ENCODE assay signal across 8 cellular contexts in the genomic region with DNA sequence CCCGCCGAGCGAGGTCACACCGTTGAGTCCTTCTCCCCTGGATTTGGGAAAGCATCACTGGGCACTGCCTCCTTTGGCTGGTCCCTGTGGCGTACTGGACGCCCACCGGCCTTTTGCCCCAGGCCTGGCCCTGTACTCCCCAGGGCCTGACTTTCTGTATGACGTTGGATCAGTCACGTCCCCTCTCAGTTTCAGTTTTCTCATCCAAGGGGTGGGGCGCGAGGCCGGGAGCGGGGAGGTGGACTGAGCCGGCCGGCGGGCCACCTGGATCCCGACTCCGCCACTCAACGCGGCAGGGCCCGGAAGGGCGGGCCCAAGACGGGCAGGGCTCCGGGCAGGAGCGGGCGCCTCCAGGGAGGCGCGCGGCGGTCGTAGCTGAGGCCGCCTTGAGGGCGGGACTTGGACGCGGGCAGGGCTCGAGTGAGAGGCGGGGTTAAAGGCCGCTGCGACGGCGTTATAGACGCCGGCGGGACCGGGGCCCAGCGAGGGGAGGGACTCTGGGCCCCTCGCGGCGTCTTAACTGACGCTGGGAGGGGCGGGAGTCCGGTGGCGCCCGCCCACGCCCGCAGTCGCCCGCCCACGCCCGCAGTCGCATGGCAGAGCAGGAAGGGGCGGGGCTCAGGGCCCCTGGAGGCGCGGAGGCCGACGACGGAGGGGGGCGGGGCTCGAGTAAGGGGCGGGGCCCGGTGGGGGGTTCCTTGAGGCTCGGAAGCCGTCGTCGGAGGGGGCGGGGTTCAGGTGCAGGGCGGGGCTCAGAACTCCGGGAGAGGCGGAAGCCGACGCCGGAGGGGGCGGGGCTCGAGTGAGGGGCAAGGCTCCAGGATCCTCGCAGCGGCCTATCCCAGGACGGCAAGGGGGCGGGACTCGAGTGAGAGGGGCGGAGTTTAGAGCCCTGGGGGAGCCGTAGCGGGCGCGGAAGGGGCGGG. TPM values are rescaled to one million over a fixed set of nuclear protein-coding genes. Genes with fewer than 3 reads are reported as not detected.
DNase-seq lines count a peak whose midpoint lies in the region; ATAC-seq and TF ChIP-seq lines count a peak whose summit lies in the region.

No MANE protein-coding gene starts in this region.

- DNase-seq in BJ (ENCODE audit: low read depth) (peak; percentile 82), GM19240 (ENCODE audit: insufficient read length, low spot score) (peak; percentile 72), NCI-H510A treated with DMSO at 0.1 percent for 48 hours (lab: John Stamatoyannopoulos, UW) (peak; percentile 99), chondrocyte (ENCODE audit: low spot score) (peak; percentile 100), kidney tubule cell (ENCODE audit: low spot score) (peak; percentile 98)
- peak; percentile 100 for DNase-seq in activated CD4-positive, alpha-beta T cell treated with anti-CD3 and anti-CD28 coated beads for 36 hours
- peak; percentile 100 for DNase-seq in stimulated activated CD4-positive, alpha-beta T cell treated with anti-CD3 and anti-CD28 coated beads, Interleukin-15, amount 100 ng/mL, for 48 hours (ENCODE audit: low read depth in 2 of 2)

- H3K27me3 ChIP-seq in BJ (ENCODE audit: control insufficient read depth, insufficient read depth, low read length) = no peaks in the 10 kb centered on the region

- ATAC-seq in HG03442 (IDR thresholded peaks at IDR 0.05; ENCODE audit: unreplicated experiment) = peak; percentile 51
- peak; percentile 79 for ATAC-seq in activated CD4-positive, alpha-beta T cell treated with anti-CD3 and anti-CD28 coated beads for 36 hours

- POLR2A ChIA-PET in BJ (lab: Charles Lee) = interaction anchor here (0.6 kb wide), 1 partner anchor 23 kb away, joined by 4 read pairs; no protein-coding TSS in a partner anchor
- POLR2A ChIA-PET in activated CD4-positive, alpha-beta T cell treated with anti-CD3 and anti-CD28 coated beads for 36 hours (lab: Charles Lee) = interaction anchor here (1.3 kb wide), 1 partner anchor 36 kb away, joined by 7 read pairs; no protein-coding TSS in a partner anchor

- intact Hi-C loops in activated CD4-positive, alpha-beta T cell treated with anti-CD3 and anti-CD28 coated beads for 36 hours (cut with DNase I, micrococcal nuclease) = loop anchor here (1.0 to 10.0 kb wide), 16 partner anchors 31 to 978 kb away; a partner anchor contains a TSS

- H3K36me3 ChIP-seq in BJ (ENCODE audit: control insufficient read depth, insufficient read depth, low read length) = no peaks in the 10 kb centered on the region

- H3K27me3 Mint-ChIP-seq in activated CD4-positive, alpha-beta T cell treated with anti-CD3 and anti-CD28 coated beads for 36 hours = no peaks in the 10 kb centered on the region
- H3K27me3 Mint-ChIP-seq in chondrocyte (ENCODE audit: low read depth) = no peaks in the 10 kb centered on the region

- peak overlapping the region; percentile 80 for H3K4me3 Mint-ChIP-seq in activated CD4-positive, alpha-beta T cell treated with anti-CD3 and anti-CD28 coated beads for 36 hours
- H3K4me3 Mint-ChIP-seq in chondrocyte (ENCODE audit: unreplicated experiment) = peak overlapping the region; percentile 64

- H3K4me3 ChIP-seq in BJ (ENCODE audit: low read depth, low read length) = peak overlapping the region; percentile 34

- CTCF ChIA-PET in BJ (lab: Yijun Ruan, JAX) = interaction anchor here (0.7 to 5.7 kb wide), 3 partner anchors 14 to 587 kb away, joined by 3 to 28 read pairs (median 3); no protein-coding TSS in a partner anchor
- CTCF ChIA-PET in activated CD4-positive, alpha-beta T cell treated with anti-CD3 and anti-CD28 coated beads for 36 hours (lab: Charles Lee) = interaction anchor here (0.6 to 1.2 kb wide), 4 partner anchors 15 to 109 kb away, joined by 3 to 6 read pairs (median 3); no protein-coding TSS in a partner anchor

- peaks cover 5% of the 10 kb centered on the region for H3K9me3 Mint-ChIP-seq in activated CD4-positive, alpha-beta T cell treated with anti-CD3 and anti-CD28 coated beads for 36 hours (ENCODE audit: low read depth)
- peaks cover 8% of the 10 kb centered on the region for H3K9me3 Mint-ChIP-seq in chondrocyte (ENCODE audit: low read depth)

- H3K4me1 Mint-ChIP-seq in activated CD4-positive, alpha-beta T cell treated with anti-CD3 and anti-CD28 coated beads for 36 hours = peaks cover 77% of the 10 kb centered on the region
- peaks cover 46% of the 10 kb centered on the region for H3K4me1 Mint-ChIP-seq in chondrocyte (ENCODE audit: low read depth)

- H3K36me3 Mint-ChIP-seq in activated CD4-positive, alpha-beta T cell treated with anti-CD3 and anti-CD28 coated beads for 36 hours (ENCODE audit: low read depth) = peaks cover 13% of the 10 kb centered on the region
- peaks cover 4% of the 10 kb centered on the region for H3K36me3 Mint-ChIP-seq in chondrocyte (ENCODE audit: low read depth)

- peak overlapping the region; percentile 98 for H3K27ac Mint-ChIP-seq in activated CD4-positive, alpha-beta T cell treated with anti-CD3 and anti-CD28 coated beads for 36 hours
- H3K27ac Mint-ChIP-seq in chondrocyte (ENCODE audit: unreplicated experiment) = peak overlapping the region; percentile 88

- TF ChIP-seq CTCF in BJ (IDR thresholded peaks at IDR 0.05; ENCODE audit: insufficient read depth, low read depth, low read length) (no peak), chondrocyte (IDR thresholded peaks at IDR 0.05) (no peak)

RNA-seq across cellular contexts. Expression of a gene that starts 0.5 kb away (rescaled TPM):
- 56.0 and 69.3 TPM in 2 replicates for polyA plus RNA-seq in BJ (2011; rRNA removed)
- 16.4 and 28.3 TPM in 2 replicates for polyA minus RNA-seq in BJ (2011; rRNA and poly(A)+ RNA removed)
- total RNA-seq in activated CD4-positive, alpha-beta T cell treated with anti-CD3 and anti-CD28 coated beads for 36 hours = 10 to 100 TPM; 39.6 to 44.4 TPM
- 28.3 to 41.7 TPM (median 40.5 TPM) in 3 replicates for total RNA-seq in chondrocyte

RNA-seq across cellular contexts. Expression of a gene that starts 37.0 kb away (rescaled TPM):
- polyA plus RNA-seq in BJ (2011; rRNA removed) = 0.98 and 1.9 TPM in 2 replicates
- 0.57 and 1.6 TPM in 2 replicates for polyA minus RNA-seq in BJ (2011; rRNA and poly(A)+ RNA removed)
- 10 to 100 TPM; 51.4 to 57.9 TPM for total RNA-seq in activated CD4-positive, alpha-beta T cell treated with anti-CD3 and anti-CD28 coated beads for 36 hours
- not detected in 3 replicates for total RNA-seq in chondrocyte

RNA-seq across cellular contexts. Expression of a gene that starts 38.6 kb away (rescaled TPM):
- polyA plus RNA-seq in BJ (2011; rRNA removed) = 32.3 and 53.9 TPM in 2 replicates
- polyA minus RNA-seq in BJ (2011; rRNA and poly(A)+ RNA removed) = 16.9 and 20.7 TPM in 2 replicates
- total RNA-seq in activated CD4-positive, alpha-beta T cell treated with anti-CD3 and anti-CD28 coated beads for 36 hours = 100 to 1,000 TPM in 1 of 2 experiments, 10 to 100 TPM in 1; 77.4 to 108 TPM
- 31.5 to 35.4 TPM (median 33.6 TPM) in 3 replicates for total RNA-seq in chondrocyte

Comparison
In these comparisons a context has a peak if more than half of its experiments do, and no peak if none do; other contexts are left out.
1. Peak in every context shown above with its lines: DNase-seq, ATAC-seq and H3K4me3 ChIP-seq.
2. RNA of a gene that starts 37.0 kb away (total RNA-seq): 51.4 to 57.9 TPM in activated CD4-positive, alpha-beta T cell treated with anti-CD3 and anti-CD28 coated beads for 36 hours; not detected in chondrocyte; every median in the first group is over 10 times any median in the second.